26 cellular contexts compared by ENCODE assay signal in the genomic region with DNA sequence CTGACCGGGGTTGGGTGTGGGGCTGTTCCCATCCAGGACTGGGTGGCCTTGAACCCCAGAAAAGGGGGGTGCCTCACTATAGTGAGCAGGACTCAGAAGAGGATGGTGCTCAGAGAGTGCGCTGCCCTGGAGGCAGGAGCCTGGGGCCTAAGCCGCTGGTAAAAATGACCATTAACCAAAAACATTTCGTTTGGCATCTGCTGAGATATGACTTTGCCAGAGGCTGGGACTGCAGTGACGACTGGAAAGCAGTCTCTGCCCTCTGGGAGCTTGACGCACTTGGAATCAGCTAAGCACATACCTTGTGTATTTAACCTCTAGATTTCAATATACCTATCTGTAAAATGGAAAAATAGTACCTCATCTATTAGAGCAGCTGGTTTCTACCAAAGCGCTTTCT. TPM values are rescaled to one million over a fixed set of nuclear protein-coding genes. Genes with fewer than 3 reads are reported as not detected.
"Had no signal": no experiment of that assay in that cellular context is flagged by ENCODE, and none has a peak within 500 bp of the region (broad histone marks: within the 10 kb centered on the region; RNA-seq: fewer than 3 reads in every experiment).

No MANE protein-coding gene starts in this region.

- ATAC-seq: stimulated activated effector memory CD8-positive, alpha-beta T cell treated with anti-CD3 and anti-CD28 coated beads, Interleukin-12 subunit alpha, Interleukin-12 subunit beta, amount 100 ng/mL, for 72 hours; stimulated activated memory B cell treated with anti-CD40 and anti-IgM and Interleukin-4, amounts not matched to agents 10 μg/mL and 1 μg/mL and 100 μg/mL, for 72 hours; stimulated activated naive B cell treated with anti-CD40 and anti-IgM and Interleukin-4, amounts not matched to agents 10 μg/mL and 1 μg/mL and 100 μg/mL, for 72 hours; stimulated activated naive CD8-positive, alpha-beta T cell treated with anti-CD3 and anti-CD28 coated beads, Interleukin-15, amount 100 ng/mL, for 72 hours; stimulated activated naive CD8-positive, alpha-beta T cell treated with anti-CD3 and anti-CD28 coated beads, Interleukin-15, Interleukin-2, amounts not matched to agents 100 U/mL and 50 U/mL, for 24 hours; upper lobe of right lung had no signal

- DNase-seq: stimulated activated CD4-positive, alpha-beta T cell treated with anti-CD3 and anti-CD28 coated beads, Interleukin-2, amount 100 ng/mL, for 48 hours; stimulated activated CD4-positive, alpha-beta T cell treated with anti-CD3 and anti-CD28 coated beads, Interleukin-4, amount 100 ng/mL, for 1 hour; stimulated activated CD4-positive, alpha-beta T cell treated with anti-CD3 and anti-CD28 coated beads, Interleukin-4, amount 100 ng/mL, for 24 hours; stimulated activated CD4-positive, alpha-beta T cell treated with anti-CD3 and anti-CD28 coated beads, Interleukin-4, amount 100 ng/mL, for 4 hours; stimulated activated CD8-positive, alpha-beta memory T cell treated with anti-CD3 and anti-CD28 coated beads, Interleukin-4, amount 100 ng/mL, for 48 hours; stimulated activated naive B cell treated with anti-CD40 and anti-IgM and Interleukin-4, amounts not matched to agents 10 μg/mL and 1 μg/mL and 100 μg/mL, for 72 hours; stimulated activated naive CD4-positive, alpha-beta T cell; stimulated activated naive CD4-positive, alpha-beta T cell treated with Interleukin-2 at 50 U/mL for 16 hours; stimulated activated naive CD8-positive, alpha-beta T cell treated with anti-CD3 and anti-CD28 coated beads, Interleukin-15, amount 100 ng/mL, for 72 hours; stimulated activated naive CD8-positive, alpha-beta T cell treated with anti-CD3 and anti-CD28 coated beads, Interleukin-15, Interleukin-2, amounts not matched to agents 100 U/mL and 50 U/mL, for 24 hours; stomach; substantia nigra; testis; thyroid gland; tibial artery; transverse colon; upper lobe of left lung; upper lobe of right lung; uterus had no signal

- H3K4me3 ChIP-seq: stomach, suprapubic skin, testis, thoracic aorta, thyroid gland, tibial artery, tibial nerve, transverse colon, upper lobe of left lung, upper lobe of right lung, uterus, vagina had no signal

- H3K36me3 ChIP-seq: stomach, suprapubic skin, thoracic aorta, thyroid gland, tibial artery, tibial nerve, transverse colon, upper lobe of left lung, upper lobe of right lung, uterus, vagina had no signal

- H3K4me1 ChIP-seq: suprapubic skin, testis, tibial nerve, transverse colon, upper lobe of left lung, upper lobe of right lung, uterus had no signal

- H3K27me3 ChIP-seq: testis, thyroid gland, upper lobe of left lung, uterus, vagina had no signal

- H3K27ac ChIP-seq: stomach, suprapubic skin, testis, thoracic aorta, thyroid gland, tibial artery, tibial nerve, transverse colon, upper lobe of left lung, upper lobe of right lung, uterus, vagina had no signal

- H3K9me3 ChIP-seq: suprapubic skin, testis, thoracic aorta, thyroid gland, tibial artery, transverse colon, upper lobe of left lung, upper lobe of right lung, uterus, vagina had no signal

RNA-seq across cellular contexts. Expression of a gene that starts 7.2 kb away (rescaled TPM):
- total RNA-seq: stomach, thoracic aorta, thyroid gland, tibial nerve, transverse colon, upper lobe of left lung, upper lobe of right lung, ureter had no signal
- polyA plus RNA-seq: stomach had no signal
